25 cellular contexts compared by ENCODE assay signal in the genomic region with DNA sequence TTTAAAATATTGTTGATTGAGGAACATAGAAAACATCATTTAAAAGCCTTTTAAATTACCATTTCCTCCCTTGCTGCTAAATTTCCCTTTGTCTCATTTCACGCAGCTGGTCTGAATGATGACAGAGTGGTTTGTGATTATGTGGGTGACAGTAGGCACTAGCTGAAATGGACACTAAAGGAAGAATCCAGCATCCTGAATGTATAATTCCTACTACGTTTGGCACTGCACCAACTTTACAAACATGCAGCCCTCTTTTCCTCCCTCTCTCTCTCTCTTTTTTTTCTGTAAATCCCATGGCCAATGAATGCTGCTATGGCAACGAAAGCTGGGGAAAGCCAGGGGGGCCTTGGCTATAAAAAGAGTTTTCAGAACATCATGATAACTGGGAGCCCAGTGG.
DNase-seq lines count a peak whose midpoint lies in the region; ATAC-seq and TF ChIP-seq lines count a peak whose summit lies in the region.
"Had no signal": no experiment of that assay in that cellular context is flagged by ENCODE, and none has a peak within 500 bp of the region (broad histone marks: within the 10 kb centered on the region; RNA-seq: fewer than 3 reads in every experiment).

No MANE protein-coding gene starts in this region.

- DNase-seq in NCI-H1105 (lab: John Stamatoyannopoulos, UW) (peak; percentile 70), NCI-H345 (lab: John Stamatoyannopoulos, UW) (peak; percentile 63), caudate nucleus (lab: John Stamatoyannopoulos, UW) (peak in 1 of 61 donors; percentile 13), pons (ENCODE audit: low spot score) (peak; percentile 34), NCI-H446 treated with DMSO at 0.1 percent for 48 hours (lab: John Stamatoyannopoulos, UW) (no peak), GM10266 (ENCODE audit: extremely low spot score) (no peak), left ventricle myocardium superior (no peak)
- no peak for DNase-seq in activated CD4-positive, alpha-beta memory T cell treated with anti-CD3 and anti-CD28 coated beads, Interleukin-2, amount 10 ng/mL, durations not matched to agents 7 days and 5 days
- DNase-seq: activated CD4-positive, alpha-beta T cell treated with anti-CD3 and anti-CD28 coated beads, Interleukin-2, amount 10 ng/mL, durations not matched to agents 24 days and 14 days; activated CD8-positive, alpha-beta memory T cell treated with anti-CD3 and anti-CD28 coated beads, Interleukin-2, amount 10 ng/mL, durations not matched to agents 7 days and 5 days; cerebellar nuclear complex; KG1; left lung; naive thymus-derived CD8-positive, alpha-beta T cell; NCI-H2171; NCI-H69; psoas muscle; stimulated activated CD4-positive, alpha-beta T cell treated with anti-CD3 and anti-CD28 coated beads, Interleukin-2, amount 100 ng/mL, for 24 hours had no signal

- H3K27ac ChIP-seq in caudate nucleus (ENCODE audit: low read depth, low read length): peak overlapping the region; percentile 46
- H3K27ac ChIP-seq: ascending aorta, epithelial cell of prostate, left lung, psoas muscle, skin epidermis had no signal

- no peak for TF ChIP-seq CTCF in GM10266 (IDR thresholded peaks at IDR 0.05; ENCODE audit: control insufficient read depth, insufficient read depth, low read depth, missing control alignments)

- no peaks in the 10 kb centered on the region for H3K27me3 Mint-ChIP-seq in activated CD4-positive, alpha-beta memory T cell treated with anti-CD3 and anti-CD28 coated beads, Interleukin-2, amount 10 ng/mL, durations not matched to agents 7 days and 5 days
- H3K27me3 Mint-ChIP-seq: activated CD4-positive, alpha-beta T cell treated with anti-CD3 and anti-CD28 coated beads, Interleukin-2, amount 10 ng/mL, durations not matched to agents 24 days and 14 days; activated CD8-positive, alpha-beta memory T cell treated with anti-CD3 and anti-CD28 coated beads, Interleukin-2, amount 10 ng/mL, durations not matched to agents 7 days and 5 days; activated naive CD8-positive, alpha-beta T cell; naive thymus-derived CD8-positive, alpha-beta T cell had no signal

- H3K36me3 Mint-ChIP-seq in activated CD4-positive, alpha-beta memory T cell treated with anti-CD3 and anti-CD28 coated beads, Interleukin-2, amount 10 ng/mL, durations not matched to agents 7 days and 5 days (ENCODE audit: low read depth): no peaks in the 10 kb centered on the region
- H3K36me3 Mint-ChIP-seq: activated CD8-positive, alpha-beta memory T cell treated with anti-CD3 and anti-CD28 coated beads, Interleukin-2, amount 10 ng/mL, durations not matched to agents 7 days and 5 days; activated naive CD8-positive, alpha-beta T cell; mesothelial cell of epicardium; naive thymus-derived CD8-positive, alpha-beta T cell; stimulated activated effector memory CD8-positive, alpha-beta T cell treated with anti-CD3 and anti-CD28 coated beads, Interleukin-12 subunit alpha, Interleukin-12 subunit beta, amount 100 ng/mL, for 72 hours had no signal

- intact Hi-C loops in left ventricle myocardium superior (cut with micrococcal nuclease): no loop called here

- peaks cover 7% of the 10 kb centered on the region for H3K9me3 Mint-ChIP-seq in activated CD4-positive, alpha-beta memory T cell treated with anti-CD3 and anti-CD28 coated beads, Interleukin-2, amount 10 ng/mL, durations not matched to agents 7 days and 5 days
- H3K9me3 Mint-ChIP-seq: activated CD4-positive, alpha-beta T cell treated with anti-CD3 and anti-CD28 coated beads, Interleukin-2, amount 10 ng/mL, durations not matched to agents 24 days and 14 days; mesothelial cell of epicardium had no signal

- ATAC-seq in left ventricle myocardium superior: no peak
- ATAC-seq: activated CD8-positive, alpha-beta memory T cell treated with anti-CD3 and anti-CD28 coated beads, Interleukin-2, amount 10 ng/mL, durations not matched to agents 7 days and 5 days; HCT116; left lung; naive thymus-derived CD8-positive, alpha-beta T cell; psoas muscle; stimulated activated effector memory CD8-positive, alpha-beta T cell treated with anti-CD3 and anti-CD28 coated beads, Interleukin-12 subunit alpha, Interleukin-12 subunit beta, amount 100 ng/mL, for 72 hours had no signal

- H3K4me3 Mint-ChIP-seq in activated CD4-positive, alpha-beta memory T cell treated with anti-CD3 and anti-CD28 coated beads, Interleukin-2, amount 10 ng/mL, durations not matched to agents 7 days and 5 days: no peak overlapping the region
- H3K4me3 Mint-ChIP-seq: activated CD4-positive, alpha-beta T cell treated with anti-CD3 and anti-CD28 coated beads, Interleukin-2, amount 10 ng/mL, durations not matched to agents 24 days and 14 days; activated CD8-positive, alpha-beta memory T cell treated with anti-CD3 and anti-CD28 coated beads, Interleukin-2, amount 10 ng/mL, durations not matched to agents 7 days and 5 days; activated naive CD8-positive, alpha-beta T cell; mesothelial cell of epicardium; naive thymus-derived CD8-positive, alpha-beta T cell; stimulated activated effector memory CD8-positive, alpha-beta T cell treated with anti-CD3 and anti-CD28 coated beads, Interleukin-12 subunit alpha, Interleukin-12 subunit beta, amount 100 ng/mL, for 72 hours had no signal

- CTCF ChIA-PET in activated CD4-positive, alpha-beta memory T cell treated with anti-CD3 and anti-CD28 coated beads, Interleukin-2, amount 10 ng/mL, durations not matched to agents 7 days and 5 days (lab: Charles Lee): no interaction called here

- H3K27ac Mint-ChIP-seq in activated CD4-positive, alpha-beta memory T cell treated with anti-CD3 and anti-CD28 coated beads, Interleukin-2, amount 10 ng/mL, durations not matched to agents 7 days and 5 days: no peak overlapping the region
- H3K27ac Mint-ChIP-seq: activated CD4-positive, alpha-beta T cell treated with anti-CD3 and anti-CD28 coated beads, Interleukin-2, amount 10 ng/mL, durations not matched to agents 24 days and 14 days; activated CD8-positive, alpha-beta memory T cell treated with anti-CD3 and anti-CD28 coated beads, Interleukin-2, amount 10 ng/mL, durations not matched to agents 7 days and 5 days; activated naive CD8-positive, alpha-beta T cell; mesothelial cell of epicardium; naive thymus-derived CD8-positive, alpha-beta T cell; stimulated activated effector memory CD8-positive, alpha-beta T cell treated with anti-CD3 and anti-CD28 coated beads, Interleukin-12 subunit alpha, Interleukin-12 subunit beta, amount 100 ng/mL, for 72 hours had no signal

- POLR2A ChIA-PET in activated CD4-positive, alpha-beta memory T cell treated with anti-CD3 and anti-CD28 coated beads, Interleukin-2, amount 10 ng/mL, durations not matched to agents 7 days and 5 days (lab: Charles Lee): no interaction called here

- H3K4me1 Mint-ChIP-seq in activated CD4-positive, alpha-beta memory T cell treated with anti-CD3 and anti-CD28 coated beads, Interleukin-2, amount 10 ng/mL, durations not matched to agents 7 days and 5 days: no peaks in the 10 kb centered on the region
- H3K4me1 Mint-ChIP-seq: activated CD4-positive, alpha-beta T cell treated with anti-CD3 and anti-CD28 coated beads, Interleukin-2, amount 10 ng/mL, durations not matched to agents 24 days and 14 days; activated CD8-positive, alpha-beta memory T cell treated with anti-CD3 and anti-CD28 coated beads, Interleukin-2, amount 10 ng/mL, durations not matched to agents 7 days and 5 days; naive thymus-derived CD8-positive, alpha-beta T cell; stimulated activated effector memory CD8-positive, alpha-beta T cell treated with anti-CD3 and anti-CD28 coated beads, Interleukin-12 subunit alpha, Interleukin-12 subunit beta, amount 100 ng/mL, for 72 hours had no signal

Comparison
In these comparisons a context has a peak if more than half of its experiments do, and no peak if none do; other contexts are left out.
1. DNase-seq: peak in NCI-H1105 (single experiment), NCI-H345 (single experiment) and pons (single experiment); none in NCI-H446 treated with DMSO at 0.1 percent for 48 hours (single experiment), activated CD4-positive, alpha-beta memory T cell treated with anti-CD3 and anti-CD28 coated beads, Interleukin-2, amount 10 ng/mL, durations not matched to agents 7 days and 5 days (single experiment), GM10266 (single experiment) and left ventricle myocardium superior (single experiment).